Comparison of ENCODE assay signal across 8 cellular contexts in the genomic region with DNA sequence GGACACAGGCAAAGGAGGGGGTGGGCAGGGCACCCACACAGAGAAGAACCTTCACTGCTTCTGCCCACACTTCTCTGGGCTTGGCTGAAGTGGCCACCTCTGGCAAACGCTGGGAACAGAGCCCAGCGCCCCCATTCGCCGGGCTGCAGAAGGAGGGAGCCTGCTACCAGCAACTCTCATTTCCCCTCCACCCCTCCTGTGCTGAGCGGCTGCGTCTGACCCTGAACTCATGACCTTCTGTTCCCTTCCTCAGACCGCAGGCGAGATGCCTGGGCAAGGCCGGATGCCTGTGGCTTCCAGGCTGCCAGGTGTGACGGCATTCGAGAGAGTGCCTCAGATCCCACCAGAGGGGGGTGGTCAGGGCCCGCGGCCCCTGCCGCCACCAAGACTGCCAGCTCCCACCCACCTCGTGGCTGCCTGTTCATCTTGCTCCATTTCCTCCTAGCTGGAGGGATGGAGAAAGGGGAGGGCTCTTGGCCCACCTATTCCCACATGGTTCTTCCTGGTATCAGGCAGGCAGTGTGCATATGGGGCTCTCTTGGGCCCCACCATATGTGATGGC. TPM values are rescaled to one million over a fixed set of nuclear protein-coding genes. Genes with fewer than 3 reads are reported as not detected.
DNase-seq lines count a peak whose midpoint lies in the region; ATAC-seq lines count a peak whose summit lies in the region.

No MANE protein-coding gene starts in this region.

- CTCF ChIA-PET in CD8-positive, alpha-beta memory T cell (lab: Charles Lee) = interaction anchor here (0.6 to 7.3 kb wide), 13 partner anchors 9 to 286 kb away, joined by 3 to 88 read pairs (median 4); partner anchors contain the start of genes DDIT4 and SPOCK2

- no peaks in the 10 kb centered on the region for H3K27me3 ChIP-seq in CD8-positive, alpha-beta memory T cell (ENCODE audit: insufficient read depth, low read length, poor library complexity, severe bottlenecking)
- no peaks in the 10 kb centered on the region for H3K27me3 ChIP-seq in duodenal mucosa (ENCODE audit: control insufficient read depth in 1 of 2, insufficient read depth in 2 of 2, low read length in 2 of 2)

- peak overlapping the region; percentile 77 for H3K27ac ChIP-seq in CD8-positive, alpha-beta memory T cell (ENCODE audit: low read depth, low read length)
- peak overlapping the region; percentile 86 for H3K27ac ChIP-seq in duodenal mucosa (ENCODE audit: low read depth, low read length)

- POLR2A ChIA-PET in CD8-positive, alpha-beta memory T cell (lab: Charles Lee) = interaction anchor here (1.3 to 2.6 kb wide), 4 partner anchors 15 to 62 kb away, joined by 3 to 13 read pairs (median 8); no protein-coding TSS in a partner anchor

- H3K9ac ChIP-seq in duodenal mucosa (ENCODE audit: low read depth in 1 of 2, low read length in 2 of 2) = peak overlapping the region in 1 of 2 donors; percentile 20

- peaks cover 71% of the 10 kb centered on the region for H3K4me1 ChIP-seq in CD8-positive, alpha-beta memory T cell (ENCODE audit: insufficient read depth, low read length)
- H3K4me1 ChIP-seq in duodenal mucosa (ENCODE audit: control insufficient read depth in 1 of 2, insufficient read depth in 2 of 2, low read length in 2 of 2) = peaks cover 52 to 56% of the 10 kb centered on the region in 2 donors

- peaks cover 0 to 1% of the 10 kb centered on the region in 2 donors for H3K27me3 Mint-ChIP-seq in CD8-positive, alpha-beta memory T cell

- H3K4me3 Mint-ChIP-seq in CD8-positive, alpha-beta memory T cell = peak overlapping the region; percentile 55 to 89 (median 71)

- peak; percentile 77 to 96 (median 94) for DNase-seq in CD8-positive, alpha-beta memory T cell
- DNase-seq in KG1 (lab: John Stamatoyannopoulos, UW) (peak; percentile 85), middle frontal gyrus (ENCODE audit: extremely low spot score, low spot score) (peak; percentile 21), RKO (ENCODE audit: low spot score) (no peak)
- peak; percentile 80 for DNase-seq in activated CD4-positive, alpha-beta T cell treated with anti-CD3 and anti-CD28 coated beads, Interleukin-2, amount 50 U/mL, for 1 hour
- peak; percentile 82 to 96 for DNase-seq in stimulated activated CD8-positive, alpha-beta memory T cell treated with anti-CD3 and anti-CD28 coated beads, Interleukin-7, amount 100 ng/mL, for 48 hours (ENCODE audit: extremely low read depth in 1 of 2, low read depth in 1 of 2)

- peaks cover 9% of the 10 kb centered on the region for H3K36me3 ChIP-seq in CD8-positive, alpha-beta memory T cell (ENCODE audit: insufficient read depth, low read length)
- H3K36me3 ChIP-seq in duodenal mucosa (ENCODE audit: control insufficient read depth in 1 of 2, insufficient read depth in 2 of 2, low read length in 2 of 2) = peaks cover 29 to 34% of the 10 kb centered on the region in 2 donors

- H3K27ac Mint-ChIP-seq in CD8-positive, alpha-beta memory T cell = peak overlapping the region; percentile 71 to 99 (median 95)

- ATAC-seq in GM21447 (IDR thresholded peaks at IDR 0.05; ENCODE audit: unreplicated experiment) = peak; percentile 57

- peak overlapping the region; percentile 55 for H3K4me3 ChIP-seq in CD8-positive, alpha-beta memory T cell (ENCODE audit: low read length)
- H3K4me3 ChIP-seq in duodenal mucosa (ENCODE audit: low read depth in 1 of 2, low read length in 2 of 2) = peak overlapping the region; percentile 28 to 48

- H3K9me3 ChIP-seq in CD8-positive, alpha-beta memory T cell (ENCODE audit: low read length) = no peaks in the 10 kb centered on the region
- H3K9me3 ChIP-seq in duodenal mucosa (ENCODE audit: control insufficient read depth in 1 of 2, low read length in 2 of 2) = no peaks in the 10 kb centered on the region

- no peaks in the 10 kb centered on the region for H3K9me3 Mint-ChIP-seq in CD8-positive, alpha-beta memory T cell

- H3K36me3 Mint-ChIP-seq in CD8-positive, alpha-beta memory T cell = peaks cover 0 to 20% (median 4%) of the 10 kb centered on the region in 3 donors

- H3K4me1 Mint-ChIP-seq in CD8-positive, alpha-beta memory T cell = peaks cover 66 to 80% (median 75%) of the 10 kb centered on the region in 3 donors

RNA-seq across cellular contexts. Expression of gene DNAJB12, which starts 19.8 kb away (rescaled TPM):
- total RNA-seq in CD8-positive, alpha-beta memory T cell = 10 to 100 TPM; 29.4 to 30.4 TPM
- 28.0 TPM for polyA plus RNA-seq in CD8-positive, alpha-beta memory T cell
